ENCODE assay signal across 9 cellular contexts in the genomic region with DNA sequence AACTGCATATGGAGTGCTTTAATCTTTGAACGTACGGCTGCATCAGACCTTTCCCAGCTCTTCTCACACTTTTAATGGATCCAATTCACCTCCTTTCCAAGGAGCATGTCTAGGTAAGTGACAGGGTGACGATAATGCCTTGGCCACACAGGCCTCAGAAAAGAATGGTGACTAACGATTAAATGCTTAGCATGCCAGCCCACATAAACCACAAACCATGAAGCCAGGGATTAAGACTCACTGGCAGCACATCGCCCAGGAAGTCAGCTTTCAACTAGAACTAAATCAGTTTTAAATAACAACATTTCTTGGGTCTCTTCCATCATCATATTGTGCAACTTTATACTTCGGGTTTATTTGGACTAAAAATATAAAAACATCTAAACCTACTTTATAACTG. TPM values are rescaled to one million over a fixed set of nuclear protein-coding genes. Genes with fewer than 3 reads are reported as not detected.
DNase-seq lines count a peak whose midpoint lies in the region; ATAC-seq, FAIRE-seq and TF ChIP-seq lines count a peak whose summit lies in the region.
"Had no signal": no experiment of that assay in that cellular context is flagged by ENCODE, and none has a peak within 500 bp of the region (broad histone marks: within the 10 kb centered on the region; RNA-seq: fewer than 3 reads in every experiment).

No MANE protein-coding gene starts in this region.

- TF ChIP-seq POLR2A in GM12892 (IDR thresholded peaks at IDR 0.05; ENCODE audit: low read depth, low read length) = no peak

- H3K9me3 ChIP-seq in BLaER1 (peaks cover 6% of the 10 kb centered on the region; the same call in 1 of the 2 replicates), adipocyte (ENCODE audit: control insufficient read depth, low read length) (no peaks in the 10 kb centered on the region)
- H3K9me3 ChIP-seq in naive thymus-derived CD4-positive, alpha-beta T cell (ENCODE audit: control insufficient read depth in 2 of 3, low read length in 3 of 3) = no peaks in the 10 kb centered on the region

- DNase-seq in NCI-H2107 (lab: John Stamatoyannopoulos, UW) (peak; percentile 13), adipocyte (ENCODE audit: low read depth) (peak; percentile 94), GM12892 (ENCODE audit: insufficient read length) (no peak)
- peak in 6 of 9 donors; percentile 5 to 41 (median 13) for DNase-seq in naive thymus-derived CD4-positive, alpha-beta T cell

- H4K20me1 ChIP-seq in BLaER1 = no peaks in the 10 kb centered on the region

- no peak overlapping the region for H3K27ac ChIP-seq in BLaER1
- H3K27ac ChIP-seq in naive thymus-derived CD4-positive, alpha-beta T cell (ENCODE audit: low read depth, low read length) = no peak overlapping the region
- H3K27ac ChIP-seq: cardiac muscle cell had no signal

- CTCF ChIA-PET in naive thymus-derived CD4-positive, alpha-beta T cell (lab: Charles Lee) = no interaction called here

- peak overlapping the region in 9 of 10 donors; percentile 13 to 64 (median 30) for H3K4me3 Mint-ChIP-seq in naive thymus-derived CD4-positive, alpha-beta T cell

- no peak for FAIRE-seq in GM12892 (lab: Jason Lieb, UNC)

- H3K4me3 ChIP-seq in BLaER1 (no peak overlapping the region), adipocyte (ENCODE audit: low read length) (peak overlapping the region; percentile 66)
- H3K4me3 ChIP-seq in naive thymus-derived CD4-positive, alpha-beta T cell (ENCODE audit: low read length) = no peak overlapping the region
- H3K4me3 ChIP-seq: cardiac muscle cell had no signal

- peaks cover 0 to 5% (median 0%) of the 10 kb centered on the region in 11 donors for H3K9me3 Mint-ChIP-seq in naive thymus-derived CD4-positive, alpha-beta T cell

- H3K27me3 ChIP-seq in BLaER1 (no peaks in the 10 kb centered on the region), adipocyte (replicated peaks; ENCODE audit: control insufficient read depth, insufficient read depth, low read length) (no peaks in the 10 kb centered on the region)
- no peaks in the 10 kb centered on the region for H3K27me3 ChIP-seq in naive thymus-derived CD4-positive, alpha-beta T cell (ENCODE audit: control insufficient read depth in 2 of 2, insufficient read depth in 2 of 2, low read length in 2 of 2)
- H3K27me3 ChIP-seq: cardiac muscle cell had no signal

- peaks cover 6 to 20% (median 17%) of the 10 kb centered on the region in 7 donors for H3K4me1 Mint-ChIP-seq in naive thymus-derived CD4-positive, alpha-beta T cell

- H3K36me3 Mint-ChIP-seq in naive thymus-derived CD4-positive, alpha-beta T cell = peaks cover 0 to 12% (median 3%) of the 10 kb centered on the region in 5 donors

- no peaks in the 10 kb centered on the region for H3K27me3 Mint-ChIP-seq in naive thymus-derived CD4-positive, alpha-beta T cell

- H3K36me3 ChIP-seq in BLaER1 (no peaks in the 10 kb centered on the region), adipocyte (ENCODE audit: control insufficient read depth, insufficient read depth, low read length, severe bottlenecking) (no peaks in the 10 kb centered on the region)
- H3K36me3 ChIP-seq in naive thymus-derived CD4-positive, alpha-beta T cell (ENCODE audit: control insufficient read depth in 2 of 3, insufficient read depth in 3 of 3, low read length in 3 of 3) = no peaks in the 10 kb centered on the region
- H3K36me3 ChIP-seq: cardiac muscle cell had no signal

- H3K4me2 ChIP-seq in BLaER1 = peak overlapping the region; percentile 63

- intact Hi-C loops in naive thymus-derived CD4-positive, alpha-beta T cell (cut with micrococcal nuclease) = no loop called here

- POLR2A ChIA-PET in naive thymus-derived CD4-positive, alpha-beta T cell (lab: Charles Lee) = no interaction called here

- H3K9ac ChIP-seq in BLaER1 = no peak overlapping the region
- H3K9ac ChIP-seq in adipocyte (ENCODE audit: low read length) = peak overlapping the region; percentile 62

- peak; percentile 62 for ATAC-seq in naive thymus-derived CD4-positive, alpha-beta T cell
- ATAC-seq in HG02840 (IDR thresholded peaks at IDR 0.05; ENCODE audit: low FRiP score, unreplicated experiment) = no peak
- ATAC-seq in HG03457 (IDR thresholded peaks at IDR 0.05; ENCODE audit: unreplicated experiment) = no peak
- no peak for ATAC-seq in GM21576 (IDR thresholded peaks at IDR 0.05; ENCODE audit: unreplicated experiment)

- H3K27ac Mint-ChIP-seq in naive thymus-derived CD4-positive, alpha-beta T cell = peak overlapping the region in 5 of 9 donors; percentile 9 to 65 (median 38)

- peaks cover 15% of the 10 kb centered on the region for H3K4me1 ChIP-seq in BLaER1
- peaks cover 37% of the 10 kb centered on the region for H3K4me1 ChIP-seq in adipocyte (ENCODE audit: control insufficient read depth, insufficient read depth, low read length)
- peaks cover 0 to 11% of the 10 kb centered on the region in 2 donors for H3K4me1 ChIP-seq in naive thymus-derived CD4-positive, alpha-beta T cell (ENCODE audit: control insufficient read depth in 2 of 2, insufficient read depth in 2 of 2, low read length in 2 of 2)

RNA-seq across cellular contexts. Expression of gene INPP4B, which starts 28.7 kb away (rescaled TPM):
- 10 to 100 TPM; 52.8 to 70.9 (median 63.9) TPM for total RNA-seq in naive thymus-derived CD4-positive, alpha-beta T cell
- polyA plus RNA-seq in naive thymus-derived CD4-positive, alpha-beta T cell = 10 to 100 TPM; 64.2 to 77.5 TPM
- polyA plus RNA-seq in GM12892 (2012; ENCODE audit: missing spikeins) = 1.3 TPM
